ENCODE assay signal across 1 cellular context in genomic region chr13:28754698-28755545, GRCh38.
TF ChIP-seq lines count a peak whose summit lies in the region.

No MANE protein-coding gene starts in this region.

TF ChIP-seq in H1, 55 proteins besides CTCF, POLR2A, EP300 and RAD21 (continued from another document):
- TF ChIP-seq CTBP2 (IDR thresholded peaks at IDR 0.05; ENCODE audit: borderline replicate concordance, insufficient read depth, insufficient read length, low read length) (no peak), JUN (IDR thresholded peaks at IDR 0.05; ENCODE audit: low read depth, low read length) (no peak), HDAC6 (IDR thresholded peaks at IDR 0.05; ENCODE audit: low read depth, low read length) (no peak), BACH1 (IDR thresholded peaks at IDR 0.05; ENCODE audit: low read length) (no peak), ZNF274 (IDR thresholded peaks at IDR 0.05; ENCODE audit: borderline replicate concordance, extremely low read depth, low read length) (no peak)
TF ChIP-seq in H1: peak in this region for 0.
